23 cellular contexts compared by ENCODE assay signal in genomic region chr13:48808689-48809088, GRCh38.
DNase-seq lines count a peak whose midpoint lies in the region; ATAC-seq and TF ChIP-seq lines count a peak whose summit lies in the region.
"Had no signal": no experiment of that assay in that cellular context is flagged by ENCODE, and none has a peak within 500 bp of the region (broad histone marks: within the 10 kb centered on the region; RNA-seq: fewer than 3 reads in every experiment).

No MANE protein-coding gene starts in this region.

- TF ChIP-seq CTCF in Caco-2 (IDR thresholded peaks at IDR 0.05; ENCODE audit: insufficient read depth in 1 of 2, low read depth in 1 of 2, low read length in 1 of 2, severe bottlenecking in 1 of 2, unreplicated experiment in 1 of 2) (no peak), liver (IDR thresholded peaks at IDR 0.05; ENCODE audit: low read depth, low read length, missing input control) (no peak)

- no TSS peak for BruUV-seq in Caco-2 (replicated peaks; lab: Mats Ljungman, UMichigan)

- peak; percentile 17 to 40 for DNase-seq in Caco-2
- peak; percentile 56 for DNase-seq in RPMI7951 (ENCODE audit: low read depth)
- peak; percentile 8 to 57 for DNase-seq in erythroblast (lab: John Stamatoyannopoulos, UW)
- DNase-seq in head of caudate nucleus = no peak
- no peak for DNase-seq in effector memory CD8-positive, alpha-beta T cell
- DNase-seq in NCI-H748 treated with DMSO at 0.1 percent for 48 hours (lab: John Stamatoyannopoulos, UW) = no peak
- DNase-seq in GDM1 (lab: John Stamatoyannopoulos, UW) = no peak
- DNase-seq: activated B cell treated with CpG ODN at 0.5 μM for 24 hours; activated T-cell treated with anti-CD3 and anti-CD28 coated beads, Interleukin-2, amount 50 U/mL, for 4 hours; CD8-positive, alpha-beta T cell; heart left ventricle; MM.1S; NCI-H1436 treated with DMSO at 0.1 percent for 48 hours; NCI-H526 treated with DMSO at 0.1 percent for 48 hours; spleen; stimulated activated CD8-positive, alpha-beta memory T cell treated with anti-CD3 and anti-CD28 coated beads, Interleukin-4, amount 100 ng/mL, for 48 hours; substantia nigra; T-helper 17 cell had no signal

- H3K27me3 ChIP-seq in Caco-2 (replicated peaks; ENCODE audit: control insufficient read depth, insufficient read depth, low read length) = no peaks in the 10 kb centered on the region
- no peaks in the 10 kb centered on the region for H3K27me3 ChIP-seq in liver (ENCODE audit: control insufficient read depth in 4 of 4, insufficient read depth in 4 of 4, low read length in 3 of 4)
- H3K27me3 ChIP-seq: heart left ventricle, neutrophil, spleen had no signal

- CTCF ChIA-PET in Caco-2 (lab: Charles Lee) = no interaction called here

- POLR2A ChIA-PET in Caco-2 (lab: Charles Lee) = no interaction called here

- no peak overlapping the region for H3K9ac ChIP-seq in liver (ENCODE audit: low read depth in 1 of 2, low read length in 2 of 2)

- WGBS in liver = 59% methylated on average over 1 of the region's 1 CpG

- intact Hi-C loops in Caco-2 (cut with micrococcal nuclease; ENCODE audit: unreplicated experiment) (no loop called here), head of caudate nucleus (cut with DNase I) (no loop called here)

- 0 out of 2 replicates have a peak, but pooled peaks cover 4% of the 10 kb centered on the region for H3K4me1 ChIP-seq in Caco-2
- no peaks in the 10 kb centered on the region for H3K4me1 ChIP-seq in liver (ENCODE audit: control insufficient read depth in 4 of 4, insufficient read depth in 4 of 4, low read length in 3 of 4)

- no peak overlapping the region for H3K4me3 ChIP-seq in Caco-2 (ENCODE audit: low read depth, low read length)
- no peak overlapping the region for H3K4me3 ChIP-seq in liver (ENCODE audit: low read depth in 1 of 3, low read length in 3 of 3)
- H3K4me3 ChIP-seq: GM23338, heart left ventricle, spleen had no signal

- no peak overlapping the region for H3K27ac ChIP-seq in liver (ENCODE audit: low read depth in 1 of 2, low read length in 2 of 2)
- H3K27ac ChIP-seq: epithelial cell of prostate, heart left ventricle, neutrophil, spleen had no signal

- H3K27me3 Mint-ChIP-seq in Caco-2 (ENCODE audit: insufficient read depth, unreplicated experiment) = peaks cover 9% of the 10 kb centered on the region
- peaks cover 0 to 7% of the 10 kb centered on the region in 2 donors for H3K27me3 Mint-ChIP-seq in effector memory CD8-positive, alpha-beta T cell

- H3K36me3 Mint-ChIP-seq in Caco-2 (ENCODE audit: insufficient read depth, unreplicated experiment) = no peaks in the 10 kb centered on the region
- H3K36me3 Mint-ChIP-seq in effector memory CD8-positive, alpha-beta T cell (ENCODE audit: insufficient read depth) = no peaks in the 10 kb centered on the region
- H3K36me3 Mint-ChIP-seq: CD8-positive, alpha-beta T cell had no signal

- H3K36me3 ChIP-seq in Caco-2 (ENCODE audit: control insufficient read depth, insufficient read depth, low read length) (no peaks in the 10 kb centered on the region), liver (ENCODE audit: control insufficient read depth in 4 of 4, insufficient read depth in 3 of 4, low read depth in 1 of 4, low read length in 3 of 4) (no peaks in the 10 kb centered on the region)
- H3K36me3 ChIP-seq: heart left ventricle, neutrophil, spleen had no signal

- H3K4me3 Mint-ChIP-seq in Caco-2 (ENCODE audit: unreplicated experiment) = no peak overlapping the region
- H3K4me3 Mint-ChIP-seq in effector memory CD8-positive, alpha-beta T cell = no peak overlapping the region
- H3K4me3 Mint-ChIP-seq: activated B cell treated with CpG ODN at 0.5 μM for 24 hours; activated naive CD4-positive, alpha-beta T cell treated with anti-CD3 and anti-CD28 coated beads, Interleukin-2, amount 50 U/mL, for 24 hours; activated T-cell treated with anti-CD3 and anti-CD28 coated beads, Interleukin-2, amount 50 U/mL, for 4 hours; CD8-positive, alpha-beta T cell; GM23338; T-helper 17 cell had no signal

- H3K27ac Mint-ChIP-seq in Caco-2 (ENCODE audit: unreplicated experiment) = no peak overlapping the region
- H3K27ac Mint-ChIP-seq in effector memory CD8-positive, alpha-beta T cell = no peak overlapping the region
- H3K27ac Mint-ChIP-seq: activated B cell treated with CpG ODN at 0.5 μM for 24 hours; activated naive CD4-positive, alpha-beta T cell treated with anti-CD3 and anti-CD28 coated beads, Interleukin-2, amount 50 U/mL, for 24 hours; CD8-positive, alpha-beta T cell; GM23338; T-helper 17 cell had no signal

- TF ChIP-seq POLR2A in erythroblast (IDR thresholded peaks at IDR 0.05; ENCODE audit: low read length) = no peak

- no peak for TF ChIP-seq RAD21 in liver (IDR thresholded peaks at IDR 0.05)

- H3K9me3 ChIP-seq in Caco-2 = no peaks in the 10 kb centered on the region
- no peaks in the 10 kb centered on the region for H3K9me3 ChIP-seq in liver (ENCODE audit: control insufficient read depth in 4 of 4, low read length in 3 of 4)
- H3K9me3 ChIP-seq: heart left ventricle, neutrophil had no signal

- H3K4me1 Mint-ChIP-seq in Caco-2 (ENCODE audit: low read depth, unreplicated experiment) = no peaks in the 10 kb centered on the region
- peaks cover 11 to 12% of the 10 kb centered on the region in 2 donors for H3K4me1 Mint-ChIP-seq in effector memory CD8-positive, alpha-beta T cell (ENCODE audit: low read depth in 2 of 2)
- H3K4me1 Mint-ChIP-seq: activated B cell treated with CpG ODN at 0.5 μM for 24 hours, GM23338 had no signal

- no peaks in the 10 kb centered on the region for H3K9me3 Mint-ChIP-seq in Caco-2 (ENCODE audit: unreplicated experiment)
- no peaks in the 10 kb centered on the region for H3K9me3 Mint-ChIP-seq in effector memory CD8-positive, alpha-beta T cell
- H3K9me3 Mint-ChIP-seq: GM23338 had no signal

- no peak for ATAC-seq in effector memory CD8-positive, alpha-beta T cell (replicated peaks)
- ATAC-seq: activated T-cell treated with anti-CD3 and anti-CD28 coated beads, Interleukin-2, amount 50 U/mL, for 4 hours; CD8-positive, alpha-beta T cell; GM23338; heart left ventricle; T-helper 17 cell had no signal

TF ChIP-seq in liver, 16 proteins besides CTCF, POLR2A, EP300 and RAD21:
- TF ChIP-seq NR2F2 (IDR thresholded peaks at IDR 0.05) = no peak
- TF ChIP-seq FOXA2 (IDR thresholded peaks at IDR 0.05) = no peak
- TF ChIP-seq GABPA (IDR thresholded peaks at IDR 0.05 in 1 of 2, conservative IDR thresholded peaks at IDR 0.05 in 1 of 2) = no peak
- TF ChIP-seq RXRA (IDR thresholded peaks at IDR 0.05) = no peak
- no peak for TF ChIP-seq YY1 (IDR thresholded peaks at IDR 0.05)
- TF ChIP-seq REST (IDR thresholded peaks at IDR 0.05) = no peak
- no peak for TF ChIP-seq JUND (IDR thresholded peaks at IDR 0.05)
- TF ChIP-seq ZBTB33 (IDR thresholded peaks at IDR 0.05) = no peak
- no peak for TF ChIP-seq TAF1 (conservative IDR thresholded peaks at IDR 0.05)
- TF ChIP-seq FOXA1 (IDR thresholded peaks at IDR 0.05) = no peak
- peak; percentile 17 to 61 for TF ChIP-seq HNF4A (conservative IDR thresholded peaks at IDR 0.05)
- TF ChIP-seq SP1 (IDR thresholded peaks at IDR 0.05) = peak; percentile 10
- TF ChIP-seq MAX (IDR thresholded peaks at IDR 0.05) = no peak
- no peak for TF ChIP-seq ATF3 (IDR thresholded peaks at IDR 0.05)
- no peak for TF ChIP-seq HNF4G (IDR thresholded peaks at IDR 0.05)

Comparison
In these comparisons a context has a peak if more than half of its experiments do, and no peak if none do; other contexts are left out.
1. DNase-seq: peak in Caco-2 (2 of 2), RPMI7951 (single experiment) and erythroblast (2 of 2); none in head of caudate nucleus (0 of 42), effector memory CD8-positive, alpha-beta T cell (0 of 3), NCI-H748 treated with DMSO at 0.1 percent for 48 hours (single experiment) and GDM1 (single experiment).